In the genomic region with DNA sequence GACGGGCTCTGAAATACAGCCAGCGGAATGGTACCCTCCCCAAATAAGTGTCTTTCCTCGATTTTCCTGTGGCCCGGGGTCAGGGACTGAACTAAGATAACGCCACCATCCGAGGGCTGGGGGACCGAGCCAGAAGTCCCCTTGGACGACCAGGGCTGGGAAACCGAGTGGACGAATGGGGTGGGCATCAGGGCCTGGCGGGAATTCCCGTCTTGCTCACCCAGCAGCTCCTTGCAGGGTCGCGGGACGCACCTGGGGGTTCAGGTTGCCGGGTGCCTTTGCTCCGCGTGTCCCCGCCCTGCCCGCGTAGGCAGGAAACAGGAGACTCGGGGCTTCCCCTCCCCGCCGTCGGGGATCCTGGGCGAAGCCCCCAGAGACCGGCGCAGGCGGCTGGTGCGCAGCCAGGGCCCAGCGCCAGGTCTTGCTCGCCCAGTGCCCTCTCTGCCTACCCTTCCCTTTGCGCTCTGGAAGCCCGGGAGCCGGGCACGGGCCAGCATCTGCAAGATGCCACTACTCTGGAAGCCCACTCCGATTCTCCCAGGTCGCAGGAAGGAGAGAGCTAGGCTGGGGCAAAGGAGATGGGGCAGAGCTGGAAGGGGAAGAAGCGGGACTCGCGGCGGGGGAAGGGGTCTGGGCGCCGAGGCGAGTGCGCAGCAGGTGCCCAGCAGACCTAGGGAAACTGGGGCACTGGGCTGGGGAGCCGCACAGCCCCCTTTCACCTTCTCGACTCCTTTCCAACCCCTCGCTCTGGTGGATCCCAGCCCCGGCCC, we compare ENCODE assay signal across 10 cellular contexts. TPM values are rescaled to one million over a fixed set of nuclear protein-coding genes. Genes with fewer than 3 reads are reported as not detected.
DNase-seq lines count a peak whose midpoint lies in the region; ATAC-seq and TF ChIP-seq lines count a peak whose summit lies in the region.
"Had no signal": no experiment of that assay in that cellular context is flagged by ENCODE, and none has a peak within 500 bp of the region (broad histone marks: within the 10 kb centered on the region; RNA-seq: fewer than 3 reads in every experiment).

No MANE protein-coding gene starts in this region.

- peaks cover 10% of the 10 kb centered on the region for H3K4me1 Mint-ChIP-seq in activated naive CD8-positive, alpha-beta T cell treated with anti-CD3 and anti-CD28 coated beads, Interleukin-2, amount 50 U/mL, for 24 hours
- H3K4me1 Mint-ChIP-seq in naive B cell, result peaks cover 21 to 33% (median 23%) of the 10 kb centered on the region in 3 donors

- no peaks in the 10 kb centered on the region for H3K9me3 Mint-ChIP-seq in activated naive CD8-positive, alpha-beta T cell treated with anti-CD3 and anti-CD28 coated beads, Interleukin-2, amount 50 U/mL, for 24 hours
- no peaks in the 10 kb centered on the region for H3K9me3 Mint-ChIP-seq in naive B cell
- H3K9me3 Mint-ChIP-seq: HFFc6 had no signal

- no peak for DNase-seq in HCT116 (ENCODE audit: low read depth, low spot score)
- no peak for DNase-seq in activated naive CD8-positive, alpha-beta T cell treated with anti-CD3 and anti-CD28 coated beads, Interleukin-2, amount 50 U/mL, for 24 hours
- DNase-seq in naive B cell, result peak; percentile 30
- no peak for DNase-seq in GM10266 (ENCODE audit: extremely low spot score)
- DNase-seq: HFFc6 had no signal

- intact Hi-C loops in HCT116 (cut with micrococcal nuclease), result no loop called here

- H3K79me2 ChIP-seq in HCT116 (ENCODE audit: insufficient read depth, low read length), result no peaks in the 10 kb centered on the region

- POLR2A ChIA-PET in HCT116 (lab: Charles Lee), result no interaction called here

- peaks cover 58% of the 10 kb centered on the region for H4K20me1 ChIP-seq in BLaER1
- no peaks in the 10 kb centered on the region for H4K20me1 ChIP-seq in HCT116 (ENCODE audit: insufficient read depth)

- H3K27ac Mint-ChIP-seq in activated naive CD8-positive, alpha-beta T cell treated with anti-CD3 and anti-CD28 coated beads, Interleukin-2, amount 50 U/mL, for 24 hours, result no peak overlapping the region
- H3K27ac Mint-ChIP-seq in naive B cell, result peak overlapping the region in 2 of 6 donors; percentile 71 to 85
- H3K27ac Mint-ChIP-seq: HFFc6 had no signal

- ATAC-seq in HCT116, result no peak
- ATAC-seq in activated naive CD8-positive, alpha-beta T cell treated with anti-CD3 and anti-CD28 coated beads, Interleukin-2, amount 50 U/mL, for 24 hours, result no peak
- ATAC-seq in naive B cell (ENCODE audit: low read depth in 2 of 2), result peak; percentile 39 to 57
- ATAC-seq in GM21390 (IDR thresholded peaks at IDR 0.05; ENCODE audit: unreplicated experiment), result no peak
- no peak for ATAC-seq in HG03520 (IDR thresholded peaks at IDR 0.05; ENCODE audit: unreplicated experiment)
- ATAC-seq in GM21367 (IDR thresholded peaks at IDR 0.05; ENCODE audit: unreplicated experiment), result no peak

- no peak for TF ChIP-seq POLR2A in HCT116 (IDR thresholded peaks at IDR 0.05; ENCODE audit: borderline replicate concordance, extremely low read depth, insufficient read depth, insufficient read length)

- no peak overlapping the region for H3K27ac ChIP-seq in BLaER1
- no peak overlapping the region for H3K27ac ChIP-seq in HCT116 (ENCODE audit: low read depth, low read length)

- RAD21 ChIA-PET in HCT116 (lab: Charles Lee; ENCODE audit: low non-redundant PET in 1 of 2, low total read pairs in 2 of 2, uncharacterized antibody in 2 of 2, unreplicated experiment in 2 of 2), result no interaction called here

- no peak overlapping the region for H3K9ac ChIP-seq in BLaER1
- no peak overlapping the region for H3K9ac ChIP-seq in HCT116 (ENCODE audit: low read length)

- no peaks in the 10 kb centered on the region for H3K36me3 ChIP-seq in BLaER1
- peaks cover 7 to 15% of the 10 kb centered on the region in 2 experiments; a peak in 3 of 4 replicates for H3K36me3 ChIP-seq in HCT116 (ENCODE audit: control insufficient read depth in 1 of 2, insufficient read depth in 2 of 2, low read length in 2 of 2)

- TF ChIP-seq RAD21 in HCT116 (IDR thresholded peaks at IDR 0.05; ENCODE audit: low read depth), result no peak

- H3K4me2 ChIP-seq in BLaER1 (peak overlapping the region; percentile 81), HCT116 (ENCODE audit: low read length) (peak overlapping the region; percentile 61; the same call in 1 of the 2 replicates)

- no peaks in the 10 kb centered on the region for H3K9me3 ChIP-seq in BLaER1
- no peaks in the 10 kb centered on the region for H3K9me3 ChIP-seq in HCT116 (ENCODE audit: control insufficient read depth in 1 of 2, insufficient read depth in 1 of 2, low read depth in 1 of 2, low read length in 2 of 2)

- H3K9me2 ChIP-seq in HCT116 (ENCODE audit: insufficient read depth), result no peaks in the 10 kb centered on the region

- no peak overlapping the region for H2AFZ ChIP-seq in HCT116 (ENCODE audit: low read depth, low read length, poor library complexity, severe bottlenecking)

- no TSS peak for BruUV-seq in HCT116 (replicated peaks; lab: Mats Ljungman, UMichigan)

- H3K4me3 Mint-ChIP-seq in activated naive CD8-positive, alpha-beta T cell treated with anti-CD3 and anti-CD28 coated beads, Interleukin-2, amount 50 U/mL, for 24 hours, result peak overlapping the region; percentile 45
- H3K4me3 Mint-ChIP-seq in naive B cell, result peak overlapping the region; percentile 9 to 87 (median 79)
- H3K4me3 Mint-ChIP-seq: HFFc6 had no signal

- no peaks in the 10 kb centered on the region for H3K36me3 Mint-ChIP-seq in activated naive CD8-positive, alpha-beta T cell treated with anti-CD3 and anti-CD28 coated beads, Interleukin-2, amount 50 U/mL, for 24 hours (ENCODE audit: low read depth)
- H3K36me3 Mint-ChIP-seq in naive B cell, result no peaks in the 10 kb centered on the region

- H3K27me3 ChIP-seq in BLaER1, result peaks cover 69% of the 10 kb centered on the region
- H3K27me3 ChIP-seq in HCT116 (ENCODE audit: insufficient read depth, low read length), result no peaks in the 10 kb centered on the region; the same call in 1 of the 2 replicates

- TF ChIP-seq CTCF in HCT116 (IDR thresholded peaks at IDR 0.05 in 2 of 3, conservative IDR thresholded peaks at IDR 0.05 in 1 of 3; ENCODE audit: borderline replicate concordance in 1 of 3, insufficient read depth in 1 of 3, low read depth in 2 of 3, low read length in 2 of 3), result no peak
- no peak for TF ChIP-seq CTCF in GM10266 (IDR thresholded peaks at IDR 0.05; ENCODE audit: control insufficient read depth, insufficient read depth, low read depth, missing control alignments)

- H3K4me3 ChIP-seq in BLaER1, result peak overlapping the region; percentile 55
- no peak overlapping the region for H3K4me3 ChIP-seq in HCT116 (replicated peaks in 1 of 2; ENCODE audit: low read depth in 1 of 2, low read length in 2 of 2)

- CTCF ChIA-PET in HCT116 (lab: Charles Lee), result interaction anchor here (0.7 to 3.0 kb wide), 4 partner anchors 10 to 66 kb away, joined by 3 to 33 read pairs (median 14); no protein-coding TSS in a partner anchor

- H3K4me1 ChIP-seq in BLaER1, result peaks cover 49% of the 10 kb centered on the region
- H3K4me1 ChIP-seq in HCT116 (ENCODE audit: control insufficient read depth in 1 of 2, insufficient read depth in 2 of 2, low read length in 2 of 2), result peaks cover 0 to 20% of the 10 kb centered on the region in 2 experiments; a peak in 1 of 4 replicates

- peaks cover 50% of the 10 kb centered on the region for H3K27me3 Mint-ChIP-seq in activated naive CD8-positive, alpha-beta T cell treated with anti-CD3 and anti-CD28 coated beads, Interleukin-2, amount 50 U/mL, for 24 hours
- peaks cover 47 to 80% (median 52%) of the 10 kb centered on the region in 3 donors for H3K27me3 Mint-ChIP-seq in naive B cell

TF ChIP-seq in HCT116, 20 proteins besides CTCF, POLR2A, EP300 and RAD21:
- TF ChIP-seq, protein P1, sequence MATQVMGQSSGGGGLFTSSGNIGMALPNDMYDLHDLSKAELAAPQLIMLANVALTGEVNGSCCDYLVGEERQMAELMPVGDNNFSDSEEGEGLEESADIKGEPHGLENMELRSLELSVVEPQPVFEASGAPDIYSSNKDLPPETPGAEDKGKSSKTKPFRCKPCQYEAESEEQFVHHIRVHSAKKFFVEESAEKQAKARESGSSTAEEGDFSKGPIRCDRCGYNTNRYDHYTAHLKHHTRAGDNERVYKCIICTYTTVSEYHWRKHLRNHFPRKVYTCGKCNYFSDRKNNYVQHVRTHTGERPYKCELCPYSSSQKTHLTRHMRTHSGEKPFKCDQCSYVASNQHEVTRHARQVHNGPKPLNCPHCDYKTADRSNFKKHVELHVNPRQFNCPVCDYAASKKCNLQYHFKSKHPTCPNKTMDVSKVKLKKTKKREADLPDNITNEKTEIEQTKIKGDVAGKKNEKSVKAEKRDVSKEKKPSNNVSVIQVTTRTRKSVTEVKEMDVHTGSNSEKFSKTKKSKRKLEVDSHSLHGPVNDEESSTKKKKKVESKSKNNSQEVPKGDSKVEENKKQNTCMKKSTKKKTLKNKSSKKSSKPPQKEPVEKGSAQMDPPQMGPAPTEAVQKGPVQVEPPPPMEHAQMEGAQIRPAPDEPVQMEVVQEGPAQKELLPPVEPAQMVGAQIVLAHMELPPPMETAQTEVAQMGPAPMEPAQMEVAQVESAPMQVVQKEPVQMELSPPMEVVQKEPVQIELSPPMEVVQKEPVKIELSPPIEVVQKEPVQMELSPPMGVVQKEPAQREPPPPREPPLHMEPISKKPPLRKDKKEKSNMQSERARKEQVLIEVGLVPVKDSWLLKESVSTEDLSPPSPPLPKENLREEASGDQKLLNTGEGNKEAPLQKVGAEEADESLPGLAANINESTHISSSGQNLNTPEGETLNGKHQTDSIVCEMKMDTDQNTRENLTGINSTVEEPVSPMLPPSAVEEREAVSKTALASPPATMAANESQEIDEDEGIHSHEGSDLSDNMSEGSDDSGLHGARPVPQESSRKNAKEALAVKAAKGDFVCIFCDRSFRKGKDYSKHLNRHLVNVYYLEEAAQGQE (IDR thresholded peaks at IDR 0.05; ENCODE audit: low read depth), result no peak
- TF ChIP-seq ELF1 (IDR thresholded peaks at IDR 0.05; ENCODE audit: borderline replicate concordance, low read depth), result no peak
- no peak for TF ChIP-seq CBX3 (IDR thresholded peaks at IDR 0.05; ENCODE audit: low read depth)

RNA-seq across cellular contexts. Expression of a gene that starts 0.7 kb away (rescaled TPM):
- total RNA-seq in HCT116 (2021; ENCODE audit: unreplicated experiment), result 2.2 TPM
- 1.0 and 1.1 TPM in 2 replicates for polyA plus RNA-seq in HCT116 (2012)
- under 1 TPM in 2 of 6 donors, not detected in 4; 0.04 to 0.05 TPM for polyA plus RNA-seq in naive B cell (ENCODE audit: low read depth in 6 of 6)

RNA-seq across cellular contexts. Expression of a gene that starts 12.4 kb away (rescaled TPM):
- total RNA-seq in HCT116 (2021; ENCODE audit: unreplicated experiment), result 98.8 TPM
- 82.6 and 86.1 TPM in 2 replicates for polyA plus RNA-seq in HCT116 (2012)
- 1 to 10 TPM in 5 of 6 donors, not detected in 1; 1.2 to 6.1 (median 3.9) TPM for polyA plus RNA-seq in naive B cell (ENCODE audit: low read depth in 6 of 6)

RNA-seq across cellular contexts. Expression of a gene that starts 33.0 kb away (rescaled TPM):
- total RNA-seq in HCT116 (2021; ENCODE audit: unreplicated experiment), result not detected
- polyA plus RNA-seq in HCT116 (2012), result not detected in 2 replicates
- not detected for polyA plus RNA-seq in naive B cell (ENCODE audit: low read depth in 6 of 6)
- total RNA-seq: HFFc6; T-helper 2 cell treated with Interferon-gamma antibody and Interleukin-4, amounts not matched to agents 100 ng/mL and 5 ng/mL, for 36 hours had no signal

Comparison
In these comparisons a context has a peak if more than half of its experiments do, and no peak if none do; other contexts are left out.
1. ATAC-seq: peak in naive B cell (2 of 2); none in HCT116 (single experiment), activated naive CD8-positive, alpha-beta T cell treated with anti-CD3 and anti-CD28 coated beads, Interleukin-2, amount 50 U/mL, for 24 hours (single experiment), GM21390 (single experiment), HG03520 (single experiment) and GM21367 (single experiment).